35 cellular contexts compared by ENCODE assay signal in the genomic region with DNA sequence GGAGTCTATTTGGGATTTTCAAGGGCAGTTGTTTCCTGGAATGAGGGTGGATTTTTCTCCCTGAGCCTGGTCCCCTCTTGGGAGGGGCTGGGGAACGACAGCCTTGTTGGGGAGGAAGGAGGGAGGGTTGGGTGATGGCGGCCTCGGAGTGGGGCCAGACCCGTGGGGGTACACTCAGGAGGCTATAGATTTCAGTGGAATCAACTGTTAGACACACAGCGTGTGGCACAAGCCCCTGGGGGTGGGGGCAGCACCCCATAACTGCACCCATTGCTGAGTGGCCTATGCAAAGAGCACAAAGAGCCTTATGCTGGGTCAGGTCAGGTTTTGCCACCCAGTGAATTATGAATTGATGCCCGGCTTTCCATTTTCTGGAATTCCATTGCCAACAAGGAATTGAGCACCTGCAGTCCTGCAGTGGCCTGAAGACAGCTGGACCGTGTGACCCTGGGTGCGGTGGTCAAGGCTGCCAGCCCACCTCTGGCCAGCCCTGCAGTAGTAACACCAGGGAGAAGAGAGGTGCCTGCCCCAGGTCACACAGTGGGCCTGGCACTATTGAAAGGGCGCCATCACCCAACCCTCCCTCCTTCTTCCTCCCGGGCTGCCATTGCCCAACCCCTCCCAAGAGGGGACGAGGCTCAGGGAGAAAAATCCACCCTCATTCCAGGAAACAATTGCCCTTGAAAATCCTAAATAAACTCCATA. TPM values are rescaled to one million over a fixed set of nuclear protein-coding genes. Genes with fewer than 3 reads are reported as not detected.
"Had no signal": no experiment of that assay in that cellular context is flagged by ENCODE, and none has a peak within 500 bp of the region (broad histone marks: within the 10 kb centered on the region; RNA-seq: fewer than 3 reads in every experiment).

No MANE protein-coding gene starts in this region.

- H3K27me3 ChIP-seq: brain microvascular endothelial cell, MG63, Peyer's patch had no signal

- H3K4me3 ChIP-seq: MG63, Peyer's patch, SJCRH30, SK-N-MC had no signal

- ATAC-seq: activated CD8-positive, alpha-beta T cell treated with anti-CD3 and anti-CD28 coated beads for 36 hours; activated T-cell treated with anti-CD3 and anti-CD28 coated beads, Interleukin-2, amount 50 U/mL, for 72 hours; activated T-helper 17 cell treated with anti-CD3 and anti-CD28 coated beads, Interleukin-2, amount 50 U/mL, for 72 hours; PC-3 had no signal

- H3K4me1 ChIP-seq: Peyer's patch had no signal

- H3K36me3 ChIP-seq: brain microvascular endothelial cell, MG63, Peyer's patch, SJCRH30 had no signal

- H3K27ac ChIP-seq: brain microvascular endothelial cell, Peyer's patch, SJCRH30, SK-N-MC had no signal

- DNase-seq: activated CD4-positive, alpha-beta T cell treated with anti-CD3 and anti-CD28 coated beads, Interleukin-2, amount 10 ng/mL, durations not matched to agents 24 days and 14 days; activated CD4-positive, alpha-beta T cell treated with anti-CD3 and anti-CD28 coated beads, Interleukin-2, amount 50 U/mL, for 4 hours; activated CD8-positive, alpha-beta T cell treated with anti-CD3 and anti-CD28 coated beads for 36 hours; activated effector memory CD4-positive, alpha-beta T cell treated with anti-CD3 and anti-CD28 coated beads, Interleukin-2, amount 50 U/mL, for 16 hours; activated naive CD4-positive, alpha-beta T cell; activated naive CD4-positive, alpha-beta T cell treated with anti-CD3 and anti-CD28 coated beads, Interleukin-2, amount 50 U/mL, for 16 hours; activated naive CD8-positive, alpha-beta T cell treated with anti-CD3 and anti-CD28 coated beads for 36 hours; activated T-cell treated with anti-CD3 and anti-CD28 coated beads, Interleukin-2, amount 50 U/mL, for 1 hour; activated T-cell treated with anti-CD3 and anti-CD28 coated beads, Interleukin-2, amount 50 U/mL, for 72 hours; amniotic stem cell; aorta; brain microvascular endothelial cell; Kasumi-1; KG1; MG63; NCI-H1048; NCI-H1105 treated with DMSO at 0.1 percent for 48 hours; NCI-H1436; NCI-H1694 treated with DMSO at 0.1 percent for 48 hours; NCI-H2029; NCI-H345; NCI-H510A; NCI-H526; NCI-H748 treated with DMSO at 0.1 percent for 48 hours; NK-92 treated with Interleukin-12 subunit alpha and Interleukin-12 subunit beta, amount 100 ng/mL, for 24 hours; PC-3; Peyer's patch; RPMI8226; SJCRH30; T1000 had no signal

- H3K9me3 ChIP-seq: MG63, Peyer's patch, SJCRH30 had no signal

RNA-seq across cellular contexts. Expression of a gene that starts 8.4 kb away (rescaled TPM):
- total RNA-seq: activated CD4-positive, alpha-beta T cell treated with anti-CD3 and anti-CD28 coated beads, Interleukin-2, amount 10 ng/mL, durations not matched to agents 24 days and 14 days; activated CD8-positive, alpha-beta memory T cell treated with anti-CD3 and anti-CD28 coated beads for 36 hours; activated CD8-positive, alpha-beta T cell treated with anti-CD3 and anti-CD28 coated beads for 36 hours; activated naive CD8-positive, alpha-beta T cell treated with anti-CD3 and anti-CD28 coated beads for 36 hours; activated T-cell treated with anti-CD3 and anti-CD28 coated beads, Interleukin-2, amount 50 U/mL, for 72 hours; activated T-helper 17 cell treated with anti-CD3 and anti-CD28 coated beads, Interleukin-2, amount 50 U/mL, for 72 hours; aorta; PC-3; Peyer's patch; T-helper 1 cell treated with Interleukin-12 subunit alpha and Interleukin-12 subunit beta and Interleukin-4 antibody, amounts not matched to agents 30 ng/mL and 1 ng/mL, for 36 hours; T-helper 2 cell treated with Interferon-gamma antibody and Interleukin-4, amounts not matched to agents 100 ng/mL and 5 ng/mL, for 36 hours had no signal
- polyA plus RNA-seq: aorta had no signal

RNA-seq across cellular contexts. Expression of a gene that starts 18.1 kb away (rescaled TPM):
- total RNA-seq: activated CD4-positive, alpha-beta T cell treated with anti-CD3 and anti-CD28 coated beads, Interleukin-2, amount 10 ng/mL, durations not matched to agents 24 days and 14 days; activated T-helper 17 cell treated with anti-CD3 and anti-CD28 coated beads, Interleukin-2, amount 50 U/mL, for 72 hours; PC-3; T-helper 1 cell treated with Interleukin-12 subunit alpha and Interleukin-12 subunit beta and Interleukin-4 antibody, amounts not matched to agents 30 ng/mL and 1 ng/mL, for 36 hours; T-helper 2 cell treated with Interferon-gamma antibody and Interleukin-4, amounts not matched to agents 100 ng/mL and 5 ng/mL, for 36 hours had no signal
